In genomic region chr1:24694380-24694843, GRCh38 we compare ENCODE assay signal across 1 cellular context.
TF ChIP-seq lines count a peak whose summit lies in the region.

No MANE protein-coding gene starts in this region.

TF ChIP-seq in GM12878, 131 proteins besides CTCF, POLR2A, EP300 and RAD21 (continued from another document):
- TF ChIP-seq SREBF1 (IDR thresholded peaks at IDR 0.05; ENCODE audit: low read length) (no peak), CBFB (IDR thresholded peaks at IDR 0.05; ENCODE audit: low read depth) (peak; percentile 60; the same call in 1 of the 2 replicates), CHD2 (IDR thresholded peaks at IDR 0.05; ENCODE audit: borderline replicate concordance, low read depth, low read length) (peak; percentile 50; the same call in 1 of the 2 replicates), CREB1 (IDR thresholded peaks at IDR 0.05; ENCODE audit: low read depth) (no peak), MEF2B (IDR thresholded peaks at IDR 0.05; ENCODE audit: partially characterized antibody, poor library complexity, severe bottlenecking) (peak; percentile 97), IKZF1 (conservative IDR thresholded peaks at IDR 0.05) (peak; percentile 71), ZNF24 (IDR thresholded peaks at IDR 0.05) (peak; percentile 48; the same call in 1 of the 2 replicates), HDGF (IDR thresholded peaks at IDR 0.05) (no peak), CBX3 (IDR thresholded peaks at IDR 0.05; ENCODE audit: borderline replicate concordance, low read depth) (no peak), ZNF622 (IDR thresholded peaks at IDR 0.05) (no peak), FOXK2 (IDR thresholded peaks at IDR 0.05) (no peak), RAD51 (IDR thresholded peaks at IDR 0.05) (peak; percentile 65), MTA2 (IDR thresholded peaks at IDR 0.05; ENCODE audit: low read depth) (peak; percentile 96), PAX5 (IDR thresholded peaks at IDR 0.05; ENCODE audit: borderline replicate concordance, low read depth, low read length) (peak; percentile 64; the same call in 1 of the 2 replicates), BACH1 (IDR thresholded peaks at IDR 0.05; ENCODE audit: borderline replicate concordance) (peak; percentile 78; the same call in 1 of the 2 replicates)
- TF ChIP-seq, protein P1, sequence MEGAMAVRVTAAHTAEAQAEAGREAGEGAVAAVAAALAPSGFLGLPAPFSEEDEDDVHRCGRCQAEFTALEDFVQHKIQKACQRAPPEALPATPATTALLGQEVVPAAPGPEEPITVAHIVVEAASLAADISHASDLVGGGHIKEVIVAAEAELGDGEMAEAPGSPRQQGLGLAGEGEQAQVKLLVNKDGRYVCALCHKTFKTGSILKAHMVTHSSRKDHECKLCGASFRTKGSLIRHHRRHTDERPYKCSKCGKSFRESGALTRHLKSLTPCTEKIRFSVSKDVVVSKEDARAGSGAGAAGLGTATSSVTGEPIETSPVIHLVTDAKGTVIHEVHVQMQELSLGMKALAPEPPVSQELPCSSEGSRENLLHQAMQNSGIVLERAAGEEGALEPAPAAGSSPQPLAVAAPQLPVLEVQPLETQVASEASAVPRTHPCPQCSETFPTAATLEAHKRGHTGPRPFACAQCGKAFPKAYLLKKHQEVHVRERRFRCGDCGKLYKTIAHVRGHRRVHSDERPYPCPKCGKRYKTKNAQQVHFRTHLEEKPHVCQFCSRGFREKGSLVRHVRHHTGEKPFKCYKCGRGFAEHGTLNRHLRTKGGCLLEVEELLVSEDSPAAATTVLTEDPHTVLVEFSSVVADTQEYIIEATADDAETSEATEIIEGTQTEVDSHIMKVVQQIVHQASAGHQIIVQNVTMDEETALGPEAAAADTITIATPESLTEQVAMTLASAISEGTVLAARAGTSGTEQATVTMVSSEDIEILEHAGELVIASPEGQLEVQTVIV (IDR thresholded peaks at IDR 0.05; ENCODE audit: borderline replicate concordance, partially characterized antibody) = peak; percentile 31
- TF ChIP-seq, protein P2, sequence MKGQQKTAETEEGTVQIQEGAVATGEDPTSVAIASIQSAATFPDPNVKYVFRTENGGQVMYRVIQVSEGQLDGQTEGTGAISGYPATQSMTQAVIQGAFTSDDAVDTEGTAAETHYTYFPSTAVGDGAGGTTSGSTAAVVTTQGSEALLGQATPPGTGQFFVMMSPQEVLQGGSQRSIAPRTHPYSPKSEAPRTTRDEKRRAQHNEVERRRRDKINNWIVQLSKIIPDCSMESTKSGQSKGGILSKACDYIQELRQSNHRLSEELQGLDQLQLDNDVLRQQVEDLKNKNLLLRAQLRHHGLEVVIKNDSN (IDR thresholded peaks at IDR 0.05; ENCODE audit: borderline replicate concordance, extremely low read length, insufficient read depth, low read depth, low read length) = no peak
- TF ChIP-seq, protein P3, sequence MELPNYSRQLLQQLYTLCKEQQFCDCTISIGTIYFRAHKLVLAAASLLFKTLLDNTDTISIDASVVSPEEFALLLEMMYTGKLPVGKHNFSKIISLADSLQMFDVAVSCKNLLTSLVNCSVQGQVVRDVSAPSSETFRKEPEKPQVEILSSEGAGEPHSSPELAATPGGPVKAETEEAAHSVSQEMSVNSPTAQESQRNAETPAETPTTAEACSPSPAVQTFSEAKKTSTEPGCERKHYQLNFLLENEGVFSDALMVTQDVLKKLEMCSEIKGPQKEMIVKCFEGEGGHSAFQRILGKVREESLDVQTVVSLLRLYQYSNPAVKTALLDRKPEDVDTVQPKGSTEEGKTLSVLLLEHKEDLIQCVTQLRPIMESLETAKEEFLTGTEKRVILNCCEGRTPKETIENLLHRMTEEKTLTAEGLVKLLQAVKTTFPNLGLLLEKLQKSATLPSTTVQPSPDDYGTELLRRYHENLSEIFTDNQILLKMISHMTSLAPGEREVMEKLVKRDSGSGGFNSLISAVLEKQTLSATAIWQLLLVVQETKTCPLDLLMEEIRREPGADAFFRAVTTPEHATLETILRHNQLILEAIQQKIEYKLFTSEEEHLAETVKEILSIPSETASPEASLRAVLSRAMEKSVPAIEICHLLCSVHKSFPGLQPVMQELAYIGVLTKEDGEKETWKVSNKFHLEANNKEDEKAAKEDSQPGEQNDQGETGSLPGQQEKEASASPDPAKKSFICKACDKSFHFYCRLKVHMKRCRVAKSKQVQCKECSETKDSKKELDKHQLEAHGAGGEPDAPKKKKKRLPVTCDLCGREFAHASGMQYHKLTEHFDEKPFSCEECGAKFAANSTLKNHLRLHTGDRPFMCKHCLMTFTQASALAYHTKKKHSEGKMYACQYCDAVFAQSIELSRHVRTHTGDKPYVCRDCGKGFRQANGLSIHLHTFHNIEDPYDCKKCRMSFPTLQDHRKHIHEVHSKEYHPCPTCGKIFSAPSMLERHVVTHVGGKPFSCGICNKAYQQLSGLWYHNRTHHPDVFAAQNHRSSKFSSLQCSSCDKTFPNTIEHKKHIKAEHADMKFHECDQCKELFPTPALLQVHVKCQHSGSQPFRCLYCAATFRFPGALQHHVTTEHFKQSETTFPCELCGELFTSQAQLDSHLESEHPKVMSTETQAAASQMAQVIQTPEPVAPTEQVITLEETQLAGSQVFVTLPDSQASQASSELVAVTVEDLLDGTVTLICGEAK (IDR thresholded peaks at IDR 0.05; ENCODE audit: borderline replicate concordance) = no peak
- TF ChIP-seq, protein P4, sequence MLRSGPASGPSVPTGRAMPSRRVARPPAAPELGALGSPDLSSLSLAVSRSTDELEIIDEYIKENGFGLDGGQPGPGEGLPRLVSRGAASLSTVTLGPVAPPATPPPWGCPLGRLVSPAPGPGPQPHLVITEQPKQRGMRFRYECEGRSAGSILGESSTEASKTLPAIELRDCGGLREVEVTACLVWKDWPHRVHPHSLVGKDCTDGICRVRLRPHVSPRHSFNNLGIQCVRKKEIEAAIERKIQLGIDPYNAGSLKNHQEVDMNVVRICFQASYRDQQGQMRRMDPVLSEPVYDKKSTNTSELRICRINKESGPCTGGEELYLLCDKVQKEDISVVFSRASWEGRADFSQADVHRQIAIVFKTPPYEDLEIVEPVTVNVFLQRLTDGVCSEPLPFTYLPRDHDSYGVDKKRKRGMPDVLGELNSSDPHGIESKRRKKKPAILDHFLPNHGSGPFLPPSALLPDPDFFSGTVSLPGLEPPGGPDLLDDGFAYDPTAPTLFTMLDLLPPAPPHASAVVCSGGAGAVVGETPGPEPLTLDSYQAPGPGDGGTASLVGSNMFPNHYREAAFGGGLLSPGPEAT (IDR thresholded peaks at IDR 0.05; ENCODE audit: low read depth) = peak; percentile 84
TF ChIP-seq in GM12878: peak in this region for 40.
